In the genomic region with DNA sequence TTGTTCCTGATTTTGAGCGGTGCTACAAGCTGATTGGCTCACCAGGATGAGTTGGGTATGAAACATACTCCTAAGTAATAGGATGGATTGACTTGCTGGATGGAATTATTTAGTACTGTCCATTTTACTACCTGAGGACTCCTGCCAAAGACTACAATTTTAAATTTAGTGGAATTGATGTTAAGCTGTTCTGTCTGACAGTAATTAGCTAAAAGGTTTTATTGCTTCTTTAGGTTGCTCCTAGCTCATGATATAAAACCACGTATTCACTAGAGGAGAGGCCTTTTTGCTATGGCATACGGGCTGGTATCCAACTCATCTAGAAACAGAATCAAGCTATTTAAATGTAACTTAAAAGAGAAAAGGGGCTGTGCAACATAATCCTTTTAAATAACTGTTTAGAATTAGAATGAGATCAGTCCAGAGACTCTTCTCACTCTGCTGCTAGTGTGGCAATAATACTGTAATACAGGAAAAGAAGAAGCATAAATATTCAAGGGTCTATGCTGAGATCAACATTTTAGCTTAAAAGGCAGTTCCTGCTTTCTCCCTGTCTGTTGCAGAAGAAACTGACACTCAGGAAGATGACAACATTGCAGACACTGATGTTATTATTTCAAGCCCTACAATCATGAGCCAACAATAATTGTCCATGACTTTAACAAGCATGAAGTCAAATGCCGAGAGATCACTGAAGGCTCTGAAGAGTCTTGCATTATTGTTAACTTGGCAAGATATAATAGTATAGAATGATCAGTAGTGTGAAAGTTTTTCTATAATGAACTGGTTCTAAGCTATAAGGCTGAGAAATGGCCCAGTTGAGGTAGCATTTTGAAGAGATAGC, we compare ENCODE assay signal across 24 cellular contexts.
"Had no signal": no experiment of that assay in that cellular context is flagged by ENCODE, and none has a peak within 500 bp of the region (broad histone marks: within the 10 kb centered on the region; RNA-seq: fewer than 3 reads in every experiment).

No MANE protein-coding gene starts in this region.

- H3K27me3 ChIP-seq: esophagus squamous epithelium, gastroesophageal sphincter, heart left ventricle, neutrophil, pancreas, right atrium auricular region, spleen, upper lobe of left lung had no signal

- H3K27me3 Mint-ChIP-seq: activated CD4-positive, alpha-beta memory T cell treated with anti-CD3 and anti-CD28 coated beads, Interleukin-2, amount 10 ng/mL, durations not matched to agents 7 days and 5 days had no signal

- H3K27ac ChIP-seq: esophagus squamous epithelium, gastroesophageal sphincter, heart left ventricle, neutrophil, pancreas, psoas muscle, right atrium auricular region, spleen, upper lobe of left lung had no signal

- H3K36me3 Mint-ChIP-seq: natural killer cell had no signal

- ATAC-seq: activated T-cell treated with anti-CD3 and anti-CD28 coated beads, Interleukin-2, amount 50 U/mL, for 72 hours; gastroesophageal sphincter; heart left ventricle; natural killer cell; pancreas; psoas muscle had no signal

- H3K4me3 ChIP-seq: esophagus squamous epithelium, gastroesophageal sphincter, heart left ventricle, pancreas, psoas muscle, right atrium auricular region, spleen, upper lobe of left lung had no signal

- H3K27ac Mint-ChIP-seq: activated CD4-positive, alpha-beta memory T cell treated with anti-CD3 and anti-CD28 coated beads, Interleukin-2, amount 10 ng/mL, durations not matched to agents 7 days and 5 days; activated naive CD4-positive, alpha-beta T cell treated with anti-CD3 and anti-CD28 coated beads for 36 hours; activated T-cell treated with anti-CD3 and anti-CD28 coated beads, Interleukin-2, amount 50 U/mL, for 72 hours; endodermal cell; natural killer cell had no signal

- H3K4me1 ChIP-seq: esophagus squamous epithelium, gastroesophageal sphincter, heart left ventricle, pancreas, psoas muscle, right atrium auricular region, spleen, upper lobe of left lung had no signal

- H3K36me3 ChIP-seq: esophagus squamous epithelium, gastroesophageal sphincter, heart left ventricle, neutrophil, pancreas, right atrium auricular region, spleen, upper lobe of left lung had no signal

- H3K4me1 Mint-ChIP-seq: activated CD4-positive, alpha-beta memory T cell treated with anti-CD3 and anti-CD28 coated beads, Interleukin-2, amount 10 ng/mL, durations not matched to agents 7 days and 5 days; natural killer cell had no signal

- H3K4me3 Mint-ChIP-seq: activated CD4-positive, alpha-beta memory T cell treated with anti-CD3 and anti-CD28 coated beads, Interleukin-2, amount 10 ng/mL, durations not matched to agents 7 days and 5 days; activated naive CD4-positive, alpha-beta T cell treated with anti-CD3 and anti-CD28 coated beads for 36 hours; activated T-cell treated with anti-CD3 and anti-CD28 coated beads, Interleukin-2, amount 50 U/mL, for 72 hours; endodermal cell; natural killer cell had no signal

- H3K9me3 ChIP-seq: esophagus squamous epithelium, gastroesophageal sphincter, heart left ventricle, neutrophil, pancreas, psoas muscle, right atrium auricular region, spleen, upper lobe of left lung had no signal

- H3K9me3 Mint-ChIP-seq: activated naive CD4-positive, alpha-beta T cell treated with anti-CD3 and anti-CD28 coated beads for 36 hours; endodermal cell had no signal

- DNase-seq: activated CD4-positive, alpha-beta memory T cell treated with anti-CD3 and anti-CD28 coated beads, Interleukin-2, amount 10 ng/mL, durations not matched to agents 7 days and 5 days; activated CD4-positive, alpha-beta T cell treated with anti-CD3 and anti-CD28 coated beads for 4 hours; activated CD4-positive, CD25-positive, alpha-beta regulatory T cell; activated effector memory CD4-positive, alpha-beta T cell treated with Interleukin-2 at 50 U/mL for 16 hours; activated naive CD4-positive, alpha-beta T cell treated with anti-CD3 and anti-CD28 coated beads for 36 hours; activated T-cell treated with anti-CD3 and anti-CD28 coated beads, Interleukin-2, amount 50 U/mL, for 72 hours; amygdala; cerebellar nuclear complex; cortex of kidney; endodermal cell; esophagus squamous epithelium; heart left ventricle; midbrain; natural killer cell; psoas muscle; spleen; stimulated activated CD4-positive, alpha-beta T cell treated with anti-CD3 and anti-CD28 coated beads, Interleukin-4, amount 100 ng/mL, for 1 hour; stimulated activated naive CD4-positive, alpha-beta T cell treated with Interleukin-2 at 50 U/mL for 16 hours; T-helper 9 cell; upper lobe of left lung had no signal
